ENCODE assay signal across 20 cellular contexts in the genomic region with DNA sequence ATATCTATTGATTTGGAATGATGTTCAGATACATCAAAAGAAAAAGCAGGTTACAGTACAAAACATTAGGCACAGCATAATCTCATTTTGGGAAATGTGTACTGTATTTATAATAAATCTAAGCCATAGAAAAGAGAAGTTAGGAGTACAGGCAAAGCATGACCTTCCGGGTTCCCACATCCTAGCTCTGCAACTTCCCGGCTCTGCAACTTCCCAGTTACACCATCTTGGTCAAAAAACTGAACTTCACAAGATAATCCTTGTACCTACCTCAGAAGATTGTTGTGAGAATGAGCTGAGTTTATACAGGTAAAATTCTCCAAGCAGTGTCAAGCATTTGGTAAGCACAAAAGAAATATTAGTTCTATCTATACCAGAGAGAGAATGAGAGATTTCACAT.
"Had no signal": no experiment of that assay in that cellular context is flagged by ENCODE, and none has a peak within 500 bp of the region (broad histone marks: within the 10 kb centered on the region; RNA-seq: fewer than 3 reads in every experiment).

No MANE protein-coding gene starts in this region.

- H3K9me3 ChIP-seq: gastrocnemius medialis, heart left ventricle, left ventricle myocardium inferior, mucosa of descending colon, pancreas had no signal

- H3K27me3 ChIP-seq: gastrocnemius medialis, heart left ventricle, pancreas had no signal

- H3K27ac ChIP-seq: gastrocnemius medialis, left ventricle myocardium inferior had no signal

- DNase-seq: activated CD4-positive, alpha-beta T cell treated with anti-CD3 and anti-CD28 coated beads, Interleukin-2, amount 10 ng/mL, durations not matched to agents 7 days and 5 days; activated CD8-positive, alpha-beta memory T cell treated with anti-CD3 and anti-CD28 coated beads, Interleukin-2, amount 50 U/mL, for 4 hours; activated effector memory CD4-positive, alpha-beta T cell treated with anti-CD3 and anti-CD28 coated beads, Interleukin-2, amount 50 U/mL, for 16 hours; activated naive CD4-positive, alpha-beta T cell treated with anti-CD3 and anti-CD28 coated beads, Interleukin-2, amount 50 U/mL, for 16 hours; activated T-cell treated with anti-CD3 and anti-CD28 coated beads, Interleukin-2, amount 50 U/mL, for 48 hours; aorta; cortex of kidney; effector CD4-positive, alpha-beta T cell; gastrocnemius medialis; heart left ventricle; left ventricle myocardium inferior; mucosa of descending colon; naive B cell; pancreas; stimulated activated CD4-positive, alpha-beta T cell treated with anti-CD3 and anti-CD28 coated beads, Interleukin-4, amount 100 ng/mL, for 4 hours; T-helper 1 cell; T-helper 9 cell had no signal

- ATAC-seq: activated CD4-positive, CD25-positive, alpha-beta regulatory T cell treated with anti-CD3 and anti-CD28 coated beads, Interleukin-2, amount 50 U/mL, for 24 hours; gastrocnemius medialis; heart left ventricle; mucosa of descending colon; sciatic nerve; stimulated activated memory B cell treated with anti-CD40 and anti-IgM and Interleukin-4, amounts not matched to agents 10 μg/mL and 1 μg/mL and 100 μg/mL, for 72 hours had no signal

- H3K36me3 ChIP-seq: gastrocnemius medialis, heart left ventricle, left ventricle myocardium inferior, pancreas had no signal

- H3K27me3 Mint-ChIP-seq: naive B cell; stimulated activated memory B cell treated with anti-CD40 and anti-IgM and Interleukin-4, amounts not matched to agents 10 μg/mL and 1 μg/mL and 100 μg/mL, for 72 hours had no signal

- H3K36me3 Mint-ChIP-seq: naive B cell; stimulated activated memory B cell treated with anti-CD40 and anti-IgM and Interleukin-4, amounts not matched to agents 10 μg/mL and 1 μg/mL and 100 μg/mL, for 72 hours had no signal

- H3K27ac Mint-ChIP-seq: activated CD4-positive, alpha-beta T cell treated with anti-CD3 and anti-CD28 coated beads, Interleukin-2, amount 10 ng/mL, durations not matched to agents 7 days and 5 days; stimulated activated memory B cell treated with anti-CD40 and anti-IgM and Interleukin-4, amounts not matched to agents 10 μg/mL and 1 μg/mL and 100 μg/mL, for 72 hours had no signal

- H3K9me3 Mint-ChIP-seq: activated CD4-positive, alpha-beta T cell treated with anti-CD3 and anti-CD28 coated beads, Interleukin-2, amount 10 ng/mL, durations not matched to agents 7 days and 5 days had no signal

- H3K4me3 ChIP-seq: gastrocnemius medialis, heart left ventricle, left ventricle myocardium inferior, mucosa of descending colon, pancreas had no signal

- H3K4me3 Mint-ChIP-seq: activated CD4-positive, alpha-beta T cell treated with anti-CD3 and anti-CD28 coated beads, Interleukin-2, amount 10 ng/mL, durations not matched to agents 7 days and 5 days; stimulated activated memory B cell treated with anti-CD40 and anti-IgM and Interleukin-4, amounts not matched to agents 10 μg/mL and 1 μg/mL and 100 μg/mL, for 72 hours had no signal
